21 cellular contexts compared by ENCODE assay signal in the genomic region with DNA sequence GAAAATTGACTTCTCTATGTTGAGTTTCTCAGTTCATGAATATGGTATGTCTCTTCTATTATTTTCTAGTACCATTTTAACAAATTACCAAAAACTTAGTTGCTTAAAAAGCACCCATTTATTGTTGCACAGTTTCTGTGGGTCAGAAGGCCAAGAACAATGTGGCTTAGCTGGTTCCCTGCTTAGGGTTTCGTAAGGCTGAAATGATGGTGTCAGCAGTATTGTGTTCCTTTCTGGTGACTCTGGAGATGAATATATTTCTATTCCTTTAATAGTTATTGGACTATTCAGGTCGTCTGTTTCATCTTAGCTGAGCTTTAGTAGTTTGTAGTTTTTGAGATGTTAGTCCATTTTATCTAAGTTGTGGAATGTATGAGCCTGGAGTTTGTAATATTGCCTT. TPM values are rescaled to one million over a fixed set of nuclear protein-coding genes. Genes with fewer than 3 reads are reported as not detected.
A peak's percentile ranks its signal among the peaks of the same experiment; 100 is the strongest.
DNase-seq lines count a peak whose midpoint lies in the region; ATAC-seq and TF ChIP-seq lines count a peak whose summit lies in the region.
"Had no signal": no experiment of that assay in that cellular context is flagged by ENCODE, and none has a peak within 500 bp of the region (broad histone marks: within the 10 kb centered on the region; RNA-seq: fewer than 3 reads in every experiment).

No MANE protein-coding gene starts in this region.

- no peaks in the 10 kb centered on the region for H3K27me3 Mint-ChIP-seq in type B pancreatic cell
- H3K27me3 Mint-ChIP-seq: CD4-positive, CD25-positive, alpha-beta regulatory T cell had no signal

- H3K9me3 ChIP-seq in smooth muscle cell (replicated peaks; ENCODE audit: low read depth) (no peaks in the 10 kb centered on the region), Karpas-422 (ENCODE audit: low read length) (peaks cover 16% of the 10 kb centered on the region)

- no peak overlapping the region for H3K27ac ChIP-seq in HL-60 (replicated peaks)
- H3K27ac ChIP-seq in smooth muscle cell (ENCODE audit: low read depth): peak overlapping the region; percentile 16
- no peak overlapping the region for H3K27ac ChIP-seq in Karpas-422 (ENCODE audit: low read length)
- H3K27ac ChIP-seq: GM23248, SK-N-MC had no signal

- no peak overlapping the region for H3K4me3 Mint-ChIP-seq in type B pancreatic cell
- H3K4me3 Mint-ChIP-seq: CD4-positive, CD25-positive, alpha-beta regulatory T cell had no signal

- no peak overlapping the region for H3K27ac Mint-ChIP-seq in type B pancreatic cell

- no peak overlapping the region for H3K4me3 ChIP-seq in HL-60 (replicated peaks; ENCODE audit: insufficient read depth, low read length)
- no peak overlapping the region for H3K4me3 ChIP-seq in epithelial cell of esophagus (ENCODE audit: low read length)
- no peak overlapping the region for H3K4me3 ChIP-seq in smooth muscle cell
- H3K4me3 ChIP-seq in Karpas-422 (ENCODE audit: low read length): no peak overlapping the region
- H3K4me3 ChIP-seq: GM23248, SK-N-MC had no signal

- H3K27me3 ChIP-seq in HL-60 (ENCODE audit: insufficient read depth, poor library complexity, severe bottlenecking): no peaks in the 10 kb centered on the region
- no peaks in the 10 kb centered on the region for H3K27me3 ChIP-seq in smooth muscle cell (ENCODE audit: low read depth)
- no peaks in the 10 kb centered on the region for H3K27me3 ChIP-seq in Karpas-422 (ENCODE audit: low read length)

- no peak for ATAC-seq in GM18868 (IDR thresholded peaks at IDR 0.05; ENCODE audit: unreplicated experiment)
- ATAC-seq: Panc1 had no signal

- no peak overlapping the region for H3K9ac ChIP-seq in smooth muscle cell (ENCODE audit: low read depth)
- H3K9ac ChIP-seq in Karpas-422 (ENCODE audit: low read length): no peak overlapping the region
- H3K9ac ChIP-seq: GM23248 had no signal

- H3F3A ChIP-seq in smooth muscle cell (ENCODE audit: low read depth): peaks cover 6% of the 10 kb centered on the region

- H3K4me1 ChIP-seq in smooth muscle cell (ENCODE audit: low read depth) (peaks cover 11% of the 10 kb centered on the region), Karpas-422 (ENCODE audit: low read length) (no peaks in the 10 kb centered on the region)

- 81% methylated on average over 2 of the region's 2 CpGs for WGBS in smooth muscle cell (ENCODE audit: low lambda C conversion rate)

- no peak overlapping the region for H3K4me2 ChIP-seq in smooth muscle cell
- no peak overlapping the region for H3K4me2 ChIP-seq in Karpas-422 (ENCODE audit: low read depth, low read length, poor library complexity, severe bottlenecking)

- peaks cover 3% of the 10 kb centered on the region for H3K36me3 Mint-ChIP-seq in type B pancreatic cell

- H4K20me1 ChIP-seq in smooth muscle cell (ENCODE audit: low read depth) (no peaks in the 10 kb centered on the region), Karpas-422 (ENCODE audit: insufficient read depth, low read depth, low read length) (no peaks in the 10 kb centered on the region)

- TF ChIP-seq CTCF in HL-60 (IDR thresholded peaks at IDR 0.05; ENCODE audit: insufficient read depth, low read length) (no peak), epithelial cell of esophagus (IDR thresholded peaks at IDR 0.05; ENCODE audit: insufficient read depth, low read depth, low read length, missing control alignments) (no peak), smooth muscle cell (IDR thresholded peaks at IDR 0.05; ENCODE audit: borderline replicate concordance, insufficient read depth, poor library complexity, severe bottlenecking) (no peak), type B pancreatic cell (conservative IDR thresholded peaks at IDR 0.05) (no peak)

- no peaks in the 10 kb centered on the region; the same call in 1 of the 2 replicates for H3K9me2 ChIP-seq in Karpas-422 (replicated peaks; ENCODE audit: insufficient read depth, low read length)

- peak; percentile 33 to 37 for DNase-seq in HL-60 (ENCODE audit: low read depth in 1 of 2, low spot score in 1 of 2)
- peak; percentile 57 for DNase-seq in MV-4-11 (lab: John Stamatoyannopoulos, UW)
- peak; percentile 54 for DNase-seq in epithelial cell of esophagus (ENCODE audit: low read depth)
- DNase-seq in smooth muscle cell (lab: John Stamatoyannopoulos, UW; ENCODE audit: unreplicated experiment): no peak
- no peak for DNase-seq in type B pancreatic cell (ENCODE audit: extremely low spot score, unreplicated experiment)
- no peak for DNase-seq in COLO668 (lab: John Stamatoyannopoulos, UW; ENCODE audit: unreplicated experiment)
- DNase-seq in Karpas-422: no peak
- DNase-seq: CD4-positive, CD25-positive, alpha-beta regulatory T cell; DMS53; GM23248; H7; NCI-H1105; NCI-H1436 treated with DMSO at 0.1 percent for 48 hours; NCI-H187 treated with DMSO at 0.1 percent for 48 hours; NCI-H446 treated with DMSO at 0.1 percent for 48 hours; NCI-H526; SIG-M5 had no signal

- H2AFZ ChIP-seq in smooth muscle cell (ENCODE audit: low read depth): no peak overlapping the region
- no peak overlapping the region for H2AFZ ChIP-seq in Karpas-422 (ENCODE audit: low read length)
- H2AFZ ChIP-seq: GM23248 had no signal

- H3K9me3 Mint-ChIP-seq in type B pancreatic cell: peaks cover 5% of the 10 kb centered on the region

- H3K79me2 ChIP-seq in smooth muscle cell (ENCODE audit: low read depth): peaks cover 5% of the 10 kb centered on the region
- no peaks in the 10 kb centered on the region for H3K79me2 ChIP-seq in Karpas-422 (ENCODE audit: low read length)

- peaks cover 6% of the 10 kb centered on the region for H3K4me1 Mint-ChIP-seq in type B pancreatic cell (ENCODE audit: unreplicated experiment)

- H3K36me3 ChIP-seq in smooth muscle cell (ENCODE audit: low read depth) (peaks cover 18% of the 10 kb centered on the region), Karpas-422 (ENCODE audit: insufficient read depth, low read length) (no peaks in the 10 kb centered on the region)

RNA-seq across cellular contexts. Expression of a gene that starts 44.9 kb away (rescaled TPM):
- total RNA-seq in smooth muscle cell (49.1 and 53.5 TPM in 2 replicates), type B pancreatic cell (ENCODE audit: low replicate concordance) (8.2 and 14.8 TPM in 2 replicates)
- polyA plus RNA-seq in smooth muscle cell: 13.5 and 16.5 TPM in 2 replicates
- total RNA-seq in Karpas-422 (2014; rRNA removed; shearing (Covaris generic); ENCODE audit: low replicate concordance): 1.6 and 2.8 TPM in 2 replicates
- total RNA-seq: G401 had no signal

Comparison
In these comparisons a context has a peak if more than half of its experiments do, and no peak if none do; other contexts are left out.
1. DNase-seq: peak in HL-60 (2 of 2), MV-4-11 (single experiment) and epithelial cell of esophagus (single experiment); none in smooth muscle cell (single experiment), type B pancreatic cell (single experiment), COLO668 (single experiment) and Karpas-422 (single experiment).